8 cellular contexts compared by ENCODE assay signal in genomic region chr7:128910569-128910945, GRCh38. TPM values are rescaled to one million over a fixed set of nuclear protein-coding genes. Genes with fewer than 3 reads are reported as not detected.
A peak's percentile ranks its signal among the peaks of the same experiment; 100 is the strongest.
DNase-seq lines count a peak whose midpoint lies in the region; ATAC-seq and TF ChIP-seq lines count a peak whose summit lies in the region.

Gene KCP (minus strand): TSS chr7:128910709. CDS start chr7:128910676, 33 bp downstream.

- peak within 1 kb of the TSS; percentile 17; the same call in 1 of the 2 replicates for H2AFZ ChIP-seq in SK-N-SH (ENCODE audit: low read depth)

- no peak within 1 kb of the TSS for H3K4me2 ChIP-seq in SK-N-SH

- ATAC-seq in SK-N-SH treated with all-trans-retinoic acid at 6 μM for 48 hours = no peak
- peak in 1 of 2 donors; percentile 26 for ATAC-seq in upper lobe of left lung (ENCODE audit: low FRiP score in 2 of 2)
- ATAC-seq in HG02798 (IDR thresholded peaks at IDR 0.05; ENCODE audit: poor library complexity, unreplicated experiment) = no peak

- TF ChIP-seq EP300 in SK-N-SH (IDR thresholded peaks at IDR 0.05; ENCODE audit: borderline replicate concordance in 1 of 2, low read depth in 1 of 2, low read length in 1 of 2) = no peak
- TF ChIP-seq EP300 in upper lobe of left lung (IDR thresholded peaks at IDR 0.05) = no peak

- H3K79me2 ChIP-seq in SK-N-SH (ENCODE audit: insufficient read depth) = no peaks in the 10 kb centered on the region

- H3K27ac ChIP-seq in SK-N-SH (ENCODE audit: low read depth in 2 of 2, low read length in 1 of 2) (no peak within 1 kb of the TSS), esophagus (ENCODE audit: low read depth in 2 of 2, low read length in 1 of 2) (no peak within 1 kb of the TSS), upper lobe of left lung (no peak within 1 kb of the TSS)

- no peaks in the 10 kb centered on the region for H3K9me2 ChIP-seq in SK-N-SH

- CTCF ChIA-PET in SK-N-SH (lab: Yijun Ruan, JAX) = interaction anchor here (0.8 to 6.2 kb wide), 8 partner anchors 11 to 449 kb away, joined by 3 to 69 read pairs (median 4); no protein-coding TSS in a partner anchor

- H3K9me3 ChIP-seq in SK-N-SH = no peaks in the 10 kb centered on the region
- no peaks in the 10 kb centered on the region for H3K9me3 ChIP-seq in esophagus (ENCODE audit: control insufficient read depth in 2 of 2, insufficient read depth in 1 of 2, low read depth in 1 of 2, low read length in 1 of 2)
- no peaks in the 10 kb centered on the region for H3K9me3 ChIP-seq in upper lobe of left lung

- TF ChIP-seq CTCF in SK-N-SH (IDR thresholded peaks at IDR 0.05) (no peak), upper lobe of left lung (IDR thresholded peaks at IDR 0.05) (no peak)

- no peaks in the 10 kb centered on the region for H3K36me3 ChIP-seq in SK-N-SH (replicated peaks in 1 of 2; ENCODE audit: control insufficient read depth in 1 of 2, insufficient read depth in 2 of 2, low read length in 1 of 2)
- no peaks in the 10 kb centered on the region for H3K36me3 ChIP-seq in esophagus (ENCODE audit: control insufficient read depth in 2 of 2, insufficient read depth in 2 of 2, low read length in 1 of 2)
- H3K36me3 ChIP-seq in upper lobe of left lung = no peaks in the 10 kb centered on the region

- POLR2A ChIA-PET in SK-N-SH (lab: Yijun Ruan, JAX) = no interaction called here

- no peak for TF ChIP-seq POLR2A in upper lobe of left lung (IDR thresholded peaks at IDR 0.05)

- TF ChIP-seq RAD21 in SK-N-SH (IDR thresholded peaks at IDR 0.05; ENCODE audit: low read length) = no peak

- DNase-seq in SK-N-SH = peak; percentile 49
- peak; percentile 84 for DNase-seq in mesenteric fat pad (ENCODE audit: low spot score)
- peak in 1 of 2 donors; percentile 84 for DNase-seq in upper lobe of left lung
- no peak for DNase-seq in NCI-H345 (lab: John Stamatoyannopoulos, UW)
- DNase-seq in NCI-H446 (lab: John Stamatoyannopoulos, UW) = no peak

- H3K4me1 ChIP-seq in SK-N-SH (ENCODE audit: control insufficient read depth in 1 of 2, insufficient read depth in 2 of 2, low read depth in 1 of 2, low read length in 1 of 2) (peaks cover 0 to 4% of the 10 kb centered on the region in 2 experiments; a peak in 1 of 4 replicates), esophagus (ENCODE audit: control insufficient read depth in 2 of 2, insufficient read depth in 2 of 2, low read length in 1 of 2) (peaks cover 7 to 9% of the 10 kb centered on the region in 2 donors), upper lobe of left lung (peaks cover 15 to 23% (median 19%) of the 10 kb centered on the region in 4 donors)

- 93% methylated on average over 20 of the region's 34 CpGs for WGBS in SK-N-SH (ENCODE audit: low lambda C conversion rate)
- 23 to 25% methylated on average over 34 of the region's 34 CpGs for WGBS in esophagus, 2 donors
- 35 to 44% methylated on average over 7 to 8 of the region's 34 CpGs for WGBS in upper lobe of left lung, 2 donors

- no peaks in the 10 kb centered on the region for H3F3A ChIP-seq in SK-N-SH (replicated peaks; ENCODE audit: insufficient read depth)

- no peak within 1 kb of the TSS for H3K9ac ChIP-seq in SK-N-SH

- H3K4me3 ChIP-seq in SK-N-SH (ENCODE audit: low read depth in 2 of 2, low read length in 1 of 2) (no peak within 1 kb of the TSS), esophagus (ENCODE audit: low read depth in 1 of 2, low read length in 2 of 2) (peak within 1 kb of the TSS; percentile 30 to 44), upper lobe of left lung (peak within 1 kb of the TSS in 3 of 4 donors; percentile 9 to 30 (median 28))

- no peaks in the 10 kb centered on the region for H4K20me1 ChIP-seq in SK-N-SH (ENCODE audit: insufficient read depth)

- H3K27me3 ChIP-seq in SK-N-SH (ENCODE audit: insufficient read depth) (peaks cover 13% of the 10 kb centered on the region; the same call in 1 of the 2 replicates), esophagus (ENCODE audit: control insufficient read depth in 1 of 2, insufficient read depth in 2 of 2, low read length in 2 of 2) (peaks cover 0 to 7% of the 10 kb centered on the region in 2 donors), upper lobe of left lung (peaks cover 0 to 38% (median 17%) of the 10 kb centered on the region in 4 donors)

TF ChIP-seq in SK-N-SH, 30 proteins besides CTCF, POLR2A, EP300 and RAD21 (continues in another document):
- TF ChIP-seq GATA2 (CRISPR knock-in tag; IDR thresholded peaks at IDR 0.05) (no peak), POLR2AphosphoS5 (IDR thresholded peaks at IDR 0.05; ENCODE audit: low read depth, low read length) (no peak), GABPA (IDR thresholded peaks at IDR 0.05; ENCODE audit: low read depth) (no peak), TEAD4 (IDR thresholded peaks at IDR 0.05; ENCODE audit: borderline replicate concordance, insufficient read depth) (no peak), ELF1 (IDR thresholded peaks at IDR 0.05) (no peak), MXI1 (IDR thresholded peaks at IDR 0.05; ENCODE audit: low read depth, low read length) (no peak), TCF12 (IDR thresholded peaks at IDR 0.05) (no peak), FOXJ3 (CRISPR knock-in tag; IDR thresholded peaks at IDR 0.05) (no peak), ZBTB33 (IDR thresholded peaks at IDR 0.05; ENCODE audit: borderline replicate concordance, low read depth) (no peak), SIN3A (IDR thresholded peaks at IDR 0.05; ENCODE audit: borderline replicate concordance, low read depth, low read length) (no peak), RXRA (IDR thresholded peaks at IDR 0.05; ENCODE audit: borderline replicate concordance, low read depth) (no peak), FOSL2 (IDR thresholded peaks at IDR 0.05; ENCODE audit: borderline replicate concordance, low read depth) (no peak), NFIC (IDR thresholded peaks at IDR 0.05; ENCODE audit: borderline replicate concordance) (no peak)

TF ChIP-seq in SK-N-SH treated with all-trans-retinoic acid at 6 μM for 48 hours, 23 proteins besides CTCF, POLR2A, EP300 and RAD21:
- TF ChIP-seq ZFP3 (CRISPR knock-in tag; IDR thresholded peaks at IDR 0.05) = no peak
- TF ChIP-seq ARNTL (CRISPR knock-in tag; IDR thresholded peaks at IDR 0.05; ENCODE audit: borderline replicate concordance, low read depth) = no peak
- no peak for TF ChIP-seq GLIS3 (CRISPR knock-in tag; IDR thresholded peaks at IDR 0.05)
- TF ChIP-seq ESRRG (CRISPR knock-in tag; IDR thresholded peaks at IDR 0.05) = no peak
- no peak for TF ChIP-seq CSRNP3 (CRISPR knock-in tag; IDR thresholded peaks at IDR 0.05)

RNA-seq across cellular contexts. Expression of gene KCP, which starts in this region (rescaled TPM):
- polyA plus RNA-seq in SK-N-SH (2012; rRNA removed) (not detected in 2 replicates), esophagus (1 to 10 TPM; 1.4 to 5.5 TPM)
- polyA plus RNA-seq in SK-N-SH (2012; cell fraction: cytosol; rRNA removed) = 0.01 TPM in 1 of 2 replicates, not detected in the other
- 0.08 and 0.11 TPM in 2 replicates for polyA plus RNA-seq in SK-N-SH (2012; cell fraction: nucleus; rRNA removed)
- total RNA-seq in mesenteric fat pad (5.1 TPM), upper lobe of left lung (1 to 10 TPM in 3 of 6 donors, under 1 TPM in 2, not detected in 1; 0.15 to 2.1 (median 1.1) TPM)

Comparison
In these comparisons a context has a peak if more than half of its experiments do, and no peak if none do; other contexts are left out.
1. Peak in DNase-seq in SK-N-SH; RNA of the gene not detected or under 1 TPM.
2. H3K4me3 ChIP-seq: peak in esophagus (2 of 2) and upper lobe of left lung (3 of 4); none in SK-N-SH (0 of 2).